In genomic region chr16:22190169-22191088, GRCh38 we compare ENCODE assay signal across 1 cellular context.
TF ChIP-seq lines count a peak whose summit lies in the region.

No MANE protein-coding gene starts in this region.

TF ChIP-seq in WTC11, 78 proteins besides CTCF, POLR2A, EP300 and RAD21 (continued from another document):
- TF ChIP-seq FOXP4 (CRISPR knock-in tag; IDR thresholded peaks at IDR 0.05) = peak; percentile 45; the same call in 1 of the 2 replicates
- 0 out of 2 replicates have a peak, but pooled peaks have one; percentile 26 for TF ChIP-seq RELA (CRISPR knock-in tag; IDR thresholded peaks at IDR 0.05; ENCODE audit: borderline replicate concordance)
- peak; percentile 82 for TF ChIP-seq FOXP1 (CRISPR knock-in tag; IDR thresholded peaks at IDR 0.05; ENCODE audit: borderline replicate concordance)
- TF ChIP-seq, protein P1, sequence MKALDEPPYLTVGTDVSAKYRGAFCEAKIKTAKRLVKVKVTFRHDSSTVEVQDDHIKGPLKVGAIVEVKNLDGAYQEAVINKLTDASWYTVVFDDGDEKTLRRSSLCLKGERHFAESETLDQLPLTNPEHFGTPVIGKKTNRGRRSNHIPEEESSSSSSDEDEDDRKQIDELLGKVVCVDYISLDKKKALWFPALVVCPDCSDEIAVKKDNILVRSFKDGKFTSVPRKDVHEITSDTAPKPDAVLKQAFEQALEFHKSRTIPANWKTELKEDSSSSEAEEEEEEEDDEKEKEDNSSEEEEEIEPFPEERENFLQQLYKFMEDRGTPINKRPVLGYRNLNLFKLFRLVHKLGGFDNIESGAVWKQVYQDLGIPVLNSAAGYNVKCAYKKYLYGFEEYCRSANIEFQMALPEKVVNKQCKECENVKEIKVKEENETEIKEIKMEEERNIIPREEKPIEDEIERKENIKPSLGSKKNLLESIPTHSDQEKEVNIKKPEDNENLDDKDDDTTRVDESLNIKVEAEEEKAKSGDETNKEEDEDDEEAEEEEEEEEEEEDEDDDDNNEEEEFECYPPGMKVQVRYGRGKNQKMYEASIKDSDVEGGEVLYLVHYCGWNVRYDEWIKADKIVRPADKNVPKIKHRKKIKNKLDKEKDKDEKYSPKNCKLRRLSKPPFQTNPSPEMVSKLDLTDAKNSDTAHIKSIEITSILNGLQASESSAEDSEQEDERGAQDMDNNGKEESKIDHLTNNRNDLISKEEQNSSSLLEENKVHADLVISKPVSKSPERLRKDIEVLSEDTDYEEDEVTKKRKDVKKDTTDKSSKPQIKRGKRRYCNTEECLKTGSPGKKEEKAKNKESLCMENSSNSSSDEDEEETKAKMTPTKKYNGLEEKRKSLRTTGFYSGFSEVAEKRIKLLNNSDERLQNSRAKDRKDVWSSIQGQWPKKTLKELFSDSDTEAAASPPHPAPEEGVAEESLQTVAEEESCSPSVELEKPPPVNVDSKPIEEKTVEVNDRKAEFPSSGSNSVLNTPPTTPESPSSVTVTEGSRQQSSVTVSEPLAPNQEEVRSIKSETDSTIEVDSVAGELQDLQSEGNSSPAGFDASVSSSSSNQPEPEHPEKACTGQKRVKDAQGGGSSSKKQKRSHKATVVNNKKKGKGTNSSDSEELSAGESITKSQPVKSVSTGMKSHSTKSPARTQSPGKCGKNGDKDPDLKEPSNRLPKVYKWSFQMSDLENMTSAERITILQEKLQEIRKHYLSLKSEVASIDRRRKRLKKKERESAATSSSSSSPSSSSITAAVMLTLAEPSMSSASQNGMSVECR (CRISPR knock-in tag; IDR thresholded peaks at IDR 0.05; ENCODE audit: borderline replicate concordance) = no peak
- TF ChIP-seq, protein P2, sequence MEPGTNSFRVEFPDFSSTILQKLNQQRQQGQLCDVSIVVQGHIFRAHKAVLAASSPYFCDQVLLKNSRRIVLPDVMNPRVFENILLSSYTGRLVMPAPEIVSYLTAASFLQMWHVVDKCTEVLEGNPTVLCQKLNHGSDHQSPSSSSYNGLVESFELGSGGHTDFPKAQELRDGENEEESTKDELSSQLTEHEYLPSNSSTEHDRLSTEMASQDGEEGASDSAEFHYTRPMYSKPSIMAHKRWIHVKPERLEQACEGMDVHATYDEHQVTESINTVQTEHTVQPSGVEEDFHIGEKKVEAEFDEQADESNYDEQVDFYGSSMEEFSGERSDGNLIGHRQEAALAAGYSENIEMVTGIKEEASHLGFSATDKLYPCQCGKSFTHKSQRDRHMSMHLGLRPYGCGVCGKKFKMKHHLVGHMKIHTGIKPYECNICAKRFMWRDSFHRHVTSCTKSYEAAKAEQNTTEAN (CRISPR knock-in tag; IDR thresholded peaks at IDR 0.05) = peak; percentile 47; the same call in 1 of the 2 replicates
- no peak for TF ChIP-seq STAT6 (CRISPR knock-in tag; conservative IDR thresholded peaks at IDR 0.05; ENCODE audit: low read depth)
TF ChIP-seq in WTC11: peak in this region for 9.
